ENCODE assay signal across 8 cellular contexts in genomic region chr2:232523682-232524597, GRCh38. TPM values are rescaled to one million over a fixed set of nuclear protein-coding genes. Genes with fewer than 3 reads are reported as not detected.
A peak's percentile ranks its signal among the peaks of the same experiment; 100 is the strongest.
DNase-seq lines count a peak whose midpoint lies in the region; TF ChIP-seq lines count a peak whose summit lies in the region.

No MANE protein-coding gene starts in this region.

- H3K27ac ChIP-seq in cardiac muscle cell: no peak overlapping the region

- H3K36me3 ChIP-seq in cardiac muscle cell: no peaks in the 10 kb centered on the region

- H3K27me3 ChIP-seq in cardiac muscle cell: peaks cover 53% of the 10 kb centered on the region

- intact Hi-C loops in lower leg skin (cut with DNase I; ENCODE audit: low total_unique reads): no loop called here

- H3K9me3 ChIP-seq in cardiac muscle cell (ENCODE audit: low read depth): no peaks in the 10 kb centered on the region

- TF ChIP-seq POLR2A in lower leg skin (IDR thresholded peaks at IDR 0.05): no peak

- WGBS in lower leg skin, 2 donors: 1 to 3% methylated on average over 47 to 51 of the region's 75 CpGs

- no peak overlapping the region for H3K4me3 ChIP-seq in LNCaP clone FGC (ENCODE audit: low read depth, low read length)
- H3K4me3 ChIP-seq in cardiac muscle cell: peak overlapping the region; percentile 27
- peak overlapping the region; percentile 37 for H3K4me3 ChIP-seq in skeletal muscle cell (ENCODE audit: low read depth, low read length)
- no peak overlapping the region for H3K4me3 ChIP-seq in lower leg skin (ENCODE audit: low read depth, poor library complexity, severe bottlenecking)

- peak; percentile 40; the same call in 1 of the 2 replicates for TF ChIP-seq CTCF in LNCaP clone FGC (IDR thresholded peaks at IDR 0.05; ENCODE audit: control insufficient read depth, extremely low read depth, insufficient read depth)
- peak; percentile 36 for TF ChIP-seq CTCF in cardiac muscle cell (IDR thresholded peaks at IDR 0.05; ENCODE audit: low read depth, low read length)
- no peak for TF ChIP-seq CTCF in lower leg skin (IDR thresholded peaks at IDR 0.05)

- peak; percentile 61 for DNase-seq in EL
- no peak for DNase-seq in LNCaP clone FGC (ENCODE audit: low read depth)
- peak; percentile 33 for DNase-seq in activated T-cell treated with anti-CD3 and anti-CD28 coated beads, Interleukin-2, amount 50 U/mL, for 1 hour
- peak; percentile 44 to 85 for DNase-seq in cardiac muscle cell (ENCODE audit: low read depth in 1 of 2, low spot score in 1 of 2)
- DNase-seq in skeletal muscle cell (ENCODE audit: low read depth): no peak
- DNase-seq in NCI-H446 (lab: John Stamatoyannopoulos, UW): no peak
- no peak for DNase-seq in lower leg skin (ENCODE audit: low spot score in 2 of 2)
- no peak for DNase-seq in HT-29 (ENCODE audit: low spot score)

- peaks cover 2% of the 10 kb centered on the region for H3K4me1 ChIP-seq in cardiac muscle cell (ENCODE audit: low read depth)

RNA-seq across cellular contexts. Expression of gene CHRND, which starts 2.0 kb away (rescaled TPM):
- total RNA-seq in cardiac muscle cell (0.09 TPM in 1 of 2 replicates, not detected in the other), lower leg skin (not detected)
- 0.05 TPM in 1 of 2 replicates, not detected in the other for polyA plus RNA-seq in cardiac muscle cell
- not detected in 2 replicates for total RNA-seq in HT-29 (2014; rRNA removed; shearing (Covaris generic))

RNA-seq across cellular contexts. Expression of gene PRSS56, which starts 3.8 kb away (rescaled TPM):
- total RNA-seq in cardiac muscle cell: not detected in 2 replicates
- 0.07 TPM in 1 of 2 replicates, not detected in the other for polyA plus RNA-seq in cardiac muscle cell
- not detected for total RNA-seq in lower leg skin
- not detected in 2 replicates for total RNA-seq in HT-29 (2014; rRNA removed; shearing (Covaris generic))

RNA-seq across cellular contexts. Expression of gene CHRNG, which starts 15.6 kb away (rescaled TPM):
- 0.04 TPM in 1 of 2 replicates, not detected in the other for total RNA-seq in cardiac muscle cell
- 0.28 and 0.37 TPM in 2 replicates for polyA plus RNA-seq in cardiac muscle cell
- total RNA-seq in lower leg skin: not detected
- total RNA-seq in HT-29 (2014; rRNA removed; shearing (Covaris generic)): not detected in 2 replicates

RNA-seq across cellular contexts. Expression of gene TIGD1, which starts 26.4 kb away (rescaled TPM):
- total RNA-seq in cardiac muscle cell: 8.3 and 10.6 TPM in 2 replicates
- 12.5 and 14.8 TPM in 2 replicates for polyA plus RNA-seq in cardiac muscle cell
- total RNA-seq in lower leg skin: 1 to 10 TPM; 2.2 to 5.4 (median 5.1) TPM
- 6.0 and 7.0 TPM in 2 replicates for total RNA-seq in HT-29 (2014; rRNA removed; shearing (Covaris generic))

RNA-seq across cellular contexts. Expression of gene EIF4E2, which starts 26.5 kb away (rescaled TPM):
- total RNA-seq in cardiac muscle cell (48.0 and 53.2 TPM in 2 replicates), lower leg skin (10 to 100 TPM; 29.2 to 44.7 (median 34.6) TPM)
- 85.5 and 101 TPM in 2 replicates for polyA plus RNA-seq in cardiac muscle cell
- total RNA-seq in HT-29 (2014; rRNA removed; shearing (Covaris generic)): 77.5 and 87.8 TPM in 2 replicates

Comparison
In these comparisons a context has a peak if more than half of its experiments do, and no peak if none do; other contexts are left out.
1. DNase-seq: peak in EL (single experiment), activated T-cell treated with anti-CD3 and anti-CD28 coated beads, Interleukin-2, amount 50 U/mL, for 1 hour (single experiment) and cardiac muscle cell (2 of 2); none in LNCaP clone FGC (single experiment), skeletal muscle cell (single experiment), NCI-H446 (0 of 2), lower leg skin (0 of 2) and HT-29 (single experiment).
2. H3K4me3 ChIP-seq: peak in cardiac muscle cell (single experiment) and skeletal muscle cell (single experiment); none in LNCaP clone FGC (single experiment) and lower leg skin (single experiment).
3. CTCF ChIP-seq: peak in LNCaP clone FGC (single experiment) and cardiac muscle cell (single experiment); none in lower leg skin (0 of 3).